In genomic region chr1:162279099-162279498, GRCh38 we compare ENCODE assay signal across 1 cellular context.
TF ChIP-seq lines count a peak whose summit lies in the region.

No MANE protein-coding gene starts in this region.

TF ChIP-seq in HEK293, 187 proteins besides CTCF, POLR2A, EP300 and RAD21 (continued from another document):
- TF ChIP-seq FEZF1 (tag by site-specific recombination; IDR thresholded peaks at IDR 0.05) = peak; percentile 70
